ENCODE assay signal across 25 cellular contexts in genomic region chr1:202306535-202307345, GRCh38.
"Had no signal": no experiment of that assay in that cellular context is flagged by ENCODE, and none has a peak within 500 bp of the region (broad histone marks: within the 10 kb centered on the region; RNA-seq: fewer than 3 reads in every experiment).

No MANE protein-coding gene starts in this region.

- H3K36me3 ChIP-seq: breast epithelium, neural progenitor cell, ovary, sigmoid colon, vagina had no signal

- H3K27ac ChIP-seq: breast epithelium, epithelial cell of prostate, neural progenitor cell, ovary, sigmoid colon, testis, vagina had no signal

- H3K9me3 ChIP-seq: breast epithelium, ovary, sigmoid colon, testis, vagina had no signal

- ATAC-seq: left colon; stimulated activated naive B cell treated with anti-CD40 and anti-IgM and Interleukin-4, amounts not matched to agents 10 μg/mL and 1 μg/mL and 100 μg/mL, for 72 hours; T-helper 17 cell had no signal

- H3K36me3 Mint-ChIP-seq: naive B cell; neural progenitor cell; stimulated activated naive B cell treated with anti-CD40 and anti-IgM and Interleukin-4, amounts not matched to agents 10 μg/mL and 1 μg/mL and 100 μg/mL, for 72 hours; type B pancreatic cell had no signal

- H3K9ac ChIP-seq: neural progenitor cell had no signal

- H2AFZ ChIP-seq: neural progenitor cell had no signal

- H3K4me3 ChIP-seq: breast epithelium, neural progenitor cell, ovary, sigmoid colon, smooth muscle cell, testis, vagina had no signal

- H3K4me3 Mint-ChIP-seq: naive B cell; neural progenitor cell; stimulated activated naive B cell treated with anti-CD40 and anti-IgM and Interleukin-4, amounts not matched to agents 10 μg/mL and 1 μg/mL and 100 μg/mL, for 72 hours; T-helper 17 cell; type B pancreatic cell had no signal

- H3K4me1 ChIP-seq: neural progenitor cell, sigmoid colon, testis had no signal

- H3K9me3 Mint-ChIP-seq: naive B cell; neural progenitor cell; stimulated activated naive B cell treated with anti-CD40 and anti-IgM and Interleukin-4, amounts not matched to agents 10 μg/mL and 1 μg/mL and 100 μg/mL, for 72 hours; type B pancreatic cell had no signal

- H3K27me3 ChIP-seq: breast epithelium, neural progenitor cell, ovary, testis, vagina had no signal

- H3K4me2 ChIP-seq: neural progenitor cell, smooth muscle cell had no signal

- DNase-seq: activated CD4-positive, alpha-beta T cell treated with anti-CD3 and anti-CD28 coated beads for 4 hours; activated CD4-positive, alpha-beta T cell treated with anti-CD3 and anti-CD28 coated beads, Interleukin-2, amount 50 U/mL, for 48 hours; activated CD4-positive, CD25-positive, alpha-beta regulatory T cell; activated CD8-positive, alpha-beta memory T cell treated with anti-CD3 and anti-CD28 coated beads, Interleukin-2, amount 50 U/mL, for 48 hours; activated naive CD4-positive, alpha-beta T cell treated with Interleukin-2 at 50 U/mL for 16 hours; activated T-cell treated with anti-CD3 and anti-CD28 coated beads, Interleukin-2, amount 50 U/mL, for 48 hours; aorta; cerebellar nuclear complex; cortex of kidney; left colon; mesenchymal stem cell; naive B cell; ovary; sigmoid colon; stimulated activated CD4-positive, alpha-beta T cell treated with anti-CD3 and anti-CD28 coated beads, Interleukin-15, amount 100 ng/mL, for 24 hours; stimulated activated naive B cell treated with anti-CD40 and anti-IgM and Interleukin-4, amounts not matched to agents 10 μg/mL and 1 μg/mL and 100 μg/mL, for 72 hours; SW 1271; T-helper 17 cell; testis had no signal

- H3K4me1 Mint-ChIP-seq: neural progenitor cell had no signal
